ENCODE assay signal across 22 cellular contexts in genomic region chr21:37644666-37645065, GRCh38.
DNase-seq lines count a peak whose midpoint lies in the region; ATAC-seq and TF ChIP-seq lines count a peak whose summit lies in the region.
"Had no signal": no experiment of that assay in that cellular context is flagged by ENCODE, and none has a peak within 500 bp of the region (broad histone marks: within the 10 kb centered on the region; RNA-seq: fewer than 3 reads in every experiment).

No MANE protein-coding gene starts in this region.

- H3K79me1 ChIP-seq in mesendoderm (ENCODE audit: low read length), result no peaks in the 10 kb centered on the region

- no peaks in the 10 kb centered on the region for H3K79me2 ChIP-seq in mesendoderm (ENCODE audit: control insufficient read depth, insufficient read depth, low read length)

- H3K4me1 Mint-ChIP-seq in WTC11, result peaks cover 22% of the 10 kb centered on the region

- no peak overlapping the region for H2BK15ac ChIP-seq in mesendoderm (replicated peaks; ENCODE audit: low read depth)

- no peak for DNase-seq in left ventricle myocardium inferior
- DNase-seq in left cardiac atrium, result no peak
- no peak for DNase-seq in WTC11 (ENCODE audit: low spot score)
- DNase-seq in esophagus muscularis mucosa (ENCODE audit: extremely low spot score), result peak; percentile 19
- peak; percentile 61 for DNase-seq in mesendoderm
- DNase-seq in DMS53 treated with DMSO at 0.1 percent for 48 hours (lab: John Stamatoyannopoulos, UW; ENCODE audit: unreplicated experiment), result no peak
- DNase-seq in T1000 (lab: John Stamatoyannopoulos, UW), result no peak
- DNase-seq in cerebellar cortex (ENCODE audit: low spot score), result no peak
- DNase-seq: DMS153, GM23248, HCEC 1CT, IMR-90, KG1, MG63, NCI-H1105 treated with DMSO at 0.1 percent for 48 hours, NCI-H146, NCI-H1930, NCI-H2107, NCI-H446, NCI-H524 treated with DMSO at 0.1 percent for 48 hours, NCI-H774, SJCRH30 had no signal

- H3K4me3 ChIP-seq in left ventricle myocardium inferior (no peak overlapping the region), esophagus muscularis mucosa (no peak overlapping the region), mesendoderm (ENCODE audit: low read length) (no peak overlapping the region)
- H3K4me3 ChIP-seq: GM23248, MG63, SJCRH30 had no signal

- no peak overlapping the region for H2BK5ac ChIP-seq in mesendoderm (ENCODE audit: low read length)

- no peak for TF ChIP-seq EP300 in esophagus muscularis mucosa (IDR thresholded peaks at IDR 0.05)

- intact Hi-C loops in left ventricle myocardium inferior (cut with micrococcal nuclease), result no loop called here
- intact Hi-C loops in left cardiac atrium (cut with DNase I), result no loop called here
- intact Hi-C loops in esophagus muscularis mucosa (cut with DNase I), result no loop called here

- H3K9me3 Mint-ChIP-seq in WTC11, result peaks cover 6% of the 10 kb centered on the region

- H3K9me3 ChIP-seq in left ventricle myocardium inferior (replicated peaks) (no peaks in the 10 kb centered on the region), esophagus muscularis mucosa (no peaks in the 10 kb centered on the region)
- H3K9me3 ChIP-seq: MG63, SJCRH30 had no signal

- H3K36me3 ChIP-seq in left ventricle myocardium inferior (no peaks in the 10 kb centered on the region), esophagus muscularis mucosa (no peaks in the 10 kb centered on the region), mesendoderm (ENCODE audit: control insufficient read depth, insufficient read depth, low read length) (no peaks in the 10 kb centered on the region)
- H3K36me3 ChIP-seq: MG63, SJCRH30 had no signal

- no peak overlapping the region for H3K4me2 ChIP-seq in mesendoderm (ENCODE audit: low read length)

- H3K27ac Mint-ChIP-seq in WTC11, result peak overlapping the region; percentile 58

- no peak overlapping the region for H2AK5ac ChIP-seq in mesendoderm (ENCODE audit: low read length)

- H3K4ac ChIP-seq in mesendoderm (ENCODE audit: low read depth, low read length), result no peak overlapping the region

- no peak overlapping the region for H4K8ac ChIP-seq in mesendoderm (ENCODE audit: low read depth, low read length)

- H4K5ac ChIP-seq in mesendoderm (ENCODE audit: low read length), result no peak overlapping the region

- no peak overlapping the region for H2BK120ac ChIP-seq in mesendoderm (ENCODE audit: low read depth, low read length)

- H3K9ac ChIP-seq in mesendoderm (ENCODE audit: low read length), result no peak overlapping the region
- H3K9ac ChIP-seq: GM23248 had no signal

- POLR2A ChIA-PET in WTC11 (lab: Charles Lee), result no interaction called here

- ATAC-seq in left cardiac atrium (no peak), WTC11 (peak; percentile 69)

- H3K4me1 ChIP-seq in left ventricle myocardium inferior (no peaks in the 10 kb centered on the region), esophagus muscularis mucosa (peaks cover 0 to 20% (median 13%) of the 10 kb centered on the region in 4 donors), mesendoderm (ENCODE audit: control insufficient read depth, low read depth, low read length) (peaks cover 10% of the 10 kb centered on the region)
- H3K4me1 ChIP-seq: SJCRH30 had no signal

- CTCF ChIA-PET in WTC11 (lab: Charles Lee), result interaction anchor here (1.6 kb wide), 1 partner anchor 272 kb away, joined by 4 read pairs; the partner anchor contains the start of gene KCNJ6

- no peaks in the 10 kb centered on the region; the same call in 1 of the 2 replicates for H3K36me3 Mint-ChIP-seq in WTC11

- H3K27ac ChIP-seq in left ventricle myocardium inferior (replicated peaks), result peak overlapping the region; percentile 79
- no peak overlapping the region for H3K27ac ChIP-seq in esophagus muscularis mucosa (replicated peaks in 1 of 4)
- no peak overlapping the region for H3K27ac ChIP-seq in mesendoderm (ENCODE audit: low read depth, low read length)
- H3K27ac ChIP-seq: GM23248, SJCRH30 had no signal

- H3K27me3 ChIP-seq in left ventricle myocardium inferior (ENCODE audit: low read depth) (no peaks in the 10 kb centered on the region), esophagus muscularis mucosa (no peaks in the 10 kb centered on the region), mesendoderm (ENCODE audit: insufficient read depth, low read length, poor library complexity) (no peaks in the 10 kb centered on the region)
- H3K27me3 ChIP-seq: MG63, SJCRH30 had no signal

- no peak for TF ChIP-seq CTCF in left ventricle myocardium inferior (IDR thresholded peaks at IDR 0.05; ENCODE audit: borderline replicate concordance)
- no peak for TF ChIP-seq CTCF in WTC11 (IDR thresholded peaks at IDR 0.05)
- no peak for TF ChIP-seq CTCF in esophagus muscularis mucosa (IDR thresholded peaks at IDR 0.05)

- 70% methylated on average over 7 of the region's 7 CpGs for WGBS in esophagus muscularis mucosa
- no CpG with 5 or more reads among the region's 7 CpGs for WGBS in mesendoderm (ENCODE audit: extremely low coverage, insufficient coverage, low lambda C conversion rate)

- no peak overlapping the region for H3K56ac ChIP-seq in mesendoderm (ENCODE audit: low read length)

- no peak overlapping the region for H3K18ac ChIP-seq in mesendoderm (ENCODE audit: low read length)

- no peaks in the 10 kb centered on the region for H3K27me3 Mint-ChIP-seq in WTC11 (ENCODE audit: low read depth)

- H3K23ac ChIP-seq in mesendoderm (ENCODE audit: low read length), result no peak overlapping the region

- no peak for TF ChIP-seq POLR2A in esophagus muscularis mucosa (IDR thresholded peaks at IDR 0.05; ENCODE audit: low read depth)

- no peak overlapping the region for H3K4me3 Mint-ChIP-seq in WTC11

TF ChIP-seq in WTC11, 78 proteins besides CTCF, POLR2A, EP300 and RAD21 (continues in another document):
- no peak for TF ChIP-seq USF1 (CRISPR knock-in tag; IDR thresholded peaks at IDR 0.05)
- no peak for TF ChIP-seq PREB (CRISPR knock-in tag; IDR thresholded peaks at IDR 0.05; ENCODE audit: borderline replicate concordance)
- TF ChIP-seq, protein P1, sequence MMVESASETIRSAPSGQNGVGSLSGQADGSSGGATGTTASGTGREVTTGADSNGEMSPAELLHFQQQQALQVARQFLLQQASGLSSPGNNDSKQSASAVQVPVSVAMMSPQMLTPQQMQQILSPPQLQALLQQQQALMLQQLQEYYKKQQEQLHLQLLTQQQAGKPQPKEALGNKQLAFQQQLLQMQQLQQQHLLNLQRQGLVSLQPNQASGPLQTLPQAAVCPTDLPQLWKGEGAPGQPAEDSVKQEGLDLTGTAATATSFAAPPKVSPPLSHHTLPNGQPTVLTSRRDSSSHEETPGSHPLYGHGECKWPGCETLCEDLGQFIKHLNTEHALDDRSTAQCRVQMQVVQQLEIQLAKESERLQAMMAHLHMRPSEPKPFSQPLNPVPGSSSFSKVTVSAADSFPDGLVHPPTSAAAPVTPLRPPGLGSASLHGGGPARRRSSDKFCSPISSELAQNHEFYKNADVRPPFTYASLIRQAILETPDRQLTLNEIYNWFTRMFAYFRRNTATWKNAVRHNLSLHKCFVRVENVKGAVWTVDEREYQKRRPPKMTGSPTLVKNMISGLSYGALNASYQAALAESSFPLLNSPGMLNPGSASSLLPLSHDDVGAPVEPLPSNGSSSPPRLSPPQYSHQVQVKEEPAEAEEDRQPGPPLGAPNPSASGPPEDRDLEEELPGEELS (CRISPR knock-in tag; IDR thresholded peaks at IDR 0.05), result no peak
- TF ChIP-seq, protein P2, sequence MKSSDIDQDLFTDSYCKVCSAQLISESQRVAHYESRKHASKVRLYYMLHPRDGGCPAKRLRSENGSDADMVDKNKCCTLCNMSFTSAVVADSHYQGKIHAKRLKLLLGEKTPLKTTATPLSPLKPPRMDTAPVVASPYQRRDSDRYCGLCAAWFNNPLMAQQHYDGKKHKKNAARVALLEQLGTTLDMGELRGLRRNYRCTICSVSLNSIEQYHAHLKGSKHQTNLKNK (CRISPR knock-in tag; IDR thresholded peaks at IDR 0.05), result no peak
- no peak for TF ChIP-seq IRF1 (CRISPR knock-in tag; IDR thresholded peaks at IDR 0.05)
- no peak for TF ChIP-seq ATF3 (CRISPR knock-in tag; conservative IDR thresholded peaks at IDR 0.05)
- TF ChIP-seq ZNF121 (CRISPR knock-in tag; IDR thresholded peaks at IDR 0.05), result no peak
- TF ChIP-seq, protein P3, sequence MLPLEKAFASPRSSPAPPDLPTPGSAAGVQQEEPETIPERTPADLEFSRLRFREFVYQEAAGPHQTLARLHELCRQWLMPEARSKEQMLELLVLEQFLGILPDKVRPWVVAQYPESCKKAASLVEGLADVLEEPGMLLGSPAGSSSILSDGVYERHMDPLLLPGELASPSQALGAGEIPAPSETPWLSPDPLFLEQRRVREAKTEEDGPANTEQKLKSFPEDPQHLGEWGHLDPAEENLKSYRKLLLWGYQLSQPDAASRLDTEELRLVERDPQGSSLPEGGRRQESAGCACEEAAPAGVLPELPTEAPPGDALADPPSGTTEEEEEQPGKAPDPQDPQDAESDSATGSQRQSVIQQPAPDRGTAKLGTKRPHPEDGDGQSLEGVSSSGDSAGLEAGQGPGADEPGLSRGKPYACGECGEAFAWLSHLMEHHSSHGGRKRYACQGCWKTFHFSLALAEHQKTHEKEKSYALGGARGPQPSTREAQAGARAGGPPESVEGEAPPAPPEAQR (CRISPR knock-in tag; IDR thresholded peaks at IDR 0.05), result no peak
- no peak for TF ChIP-seq ELF4 (CRISPR knock-in tag; IDR thresholded peaks at IDR 0.05; ENCODE audit: low read depth)

Comparison
In these comparisons a context has a peak if more than half of its experiments do, and no peak if none do; other contexts are left out.
1. DNase-seq: peak in esophagus muscularis mucosa (single experiment) and mesendoderm (single experiment); none in left ventricle myocardium inferior (single experiment), left cardiac atrium (single experiment), WTC11 (single experiment), DMS53 treated with DMSO at 0.1 percent for 48 hours (single experiment), T1000 (single experiment) and cerebellar cortex (single experiment).